ENCODE assay signal across 8 cellular contexts in the genomic region with DNA sequence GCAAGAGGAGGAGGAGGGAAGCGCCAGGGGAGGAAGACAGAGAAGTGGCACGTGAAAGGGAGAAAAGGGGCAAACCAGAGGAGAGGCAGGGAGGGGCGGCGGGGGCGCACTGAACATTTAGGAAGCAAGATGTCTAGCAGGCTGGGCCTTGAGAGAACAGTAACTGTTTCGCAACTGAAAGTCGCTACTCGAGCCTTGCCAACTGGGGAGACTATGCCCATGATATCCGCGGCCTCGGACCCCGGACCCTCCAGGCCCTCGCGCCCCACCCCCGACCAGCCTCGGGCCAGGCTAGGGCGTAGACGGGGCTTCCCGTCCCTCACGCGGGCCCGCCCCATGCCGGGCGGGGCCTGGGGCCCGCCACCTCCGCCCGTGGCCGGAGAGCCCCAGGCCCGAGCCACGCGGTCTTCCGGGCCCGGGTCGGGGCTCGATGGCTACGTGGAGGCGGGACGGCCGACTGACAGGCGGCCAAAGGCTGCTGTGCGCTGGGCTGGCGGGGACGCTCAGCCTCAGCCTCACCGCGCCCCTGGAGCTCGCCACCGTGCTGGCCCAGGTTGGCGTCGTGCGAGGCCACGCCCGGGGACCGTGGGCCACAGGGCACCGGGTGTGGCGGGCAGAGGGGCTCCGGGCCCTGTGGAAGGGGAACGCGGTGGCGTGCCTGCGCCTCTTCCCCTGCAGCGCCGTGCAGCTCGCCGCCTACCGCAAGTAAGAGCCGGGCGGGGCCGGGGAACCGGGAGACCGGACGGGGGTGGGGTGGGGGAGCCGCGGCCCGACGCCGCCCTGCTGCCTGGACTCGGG. TPM values are rescaled to one million over a fixed set of nuclear protein-coding genes. Genes with fewer than 3 reads are reported as not detected.
A peak's percentile ranks its signal among the peaks of the same experiment; 100 is the strongest.
DNase-seq lines count a peak whose midpoint lies in the region; ATAC-seq and FAIRE-seq lines count a peak whose summit lies in the region.

A gene (plus strand): TSS at position 363 of the 798 bp plus-strand sequence. CDS start 68 bp downstream, at position 431.

- H3K4me3 Mint-ChIP-seq in T-helper 1 cell treated with Interleukin-12 subunit alpha and Interleukin-12 subunit beta and Interleukin-4 antibody, amounts not matched to agents 30 μg/mL and 1 μg/mL, for 36 hours = peak within 1 kb of the TSS; percentile 87
- peak within 1 kb of the TSS; percentile 86 to 91 (median 89) for H3K4me3 Mint-ChIP-seq in immature natural killer cell

- in situ Hi-C loops in T47D (cut with HindIII; ENCODE audit: low pct_unique_long_range_greater_than_20kb, low sequenced_read_pairs) = no loop called here

- DNase-seq in CD1c-positive myeloid dendritic cell (ENCODE audit: extremely low spot score) = peak; percentile 45
- DNase-seq in GM19239 (ENCODE audit: insufficient read length, low spot score) = peak; percentile 59
- DNase-seq in T47D (ENCODE audit: low read depth in 1 of 2, low spot score in 1 of 2) = peak; percentile 12 to 31
- peak; percentile 24 to 27 (median 26) for DNase-seq in immature natural killer cell
- DNase-seq in stimulated activated CD4-positive, alpha-beta T cell treated with anti-CD3 and anti-CD28 coated beads, Interleukin-12 subunit alpha, Interleukin-12 subunit beta, amount 100 ng/mL, for 4 hours = peak; percentile 15
- no peak for DNase-seq in effector CD4-positive, alpha-beta T cell

- no peaks in the 10 kb centered on the region for H3K9me3 Mint-ChIP-seq in T-helper 1 cell treated with Interleukin-12 subunit alpha and Interleukin-12 subunit beta and Interleukin-4 antibody, amounts not matched to agents 30 μg/mL and 1 μg/mL, for 36 hours
- H3K9me3 Mint-ChIP-seq in immature natural killer cell = no peaks in the 10 kb centered on the region

- no peaks in the 10 kb centered on the region for H3K27me3 Mint-ChIP-seq in T-helper 1 cell treated with Interleukin-12 subunit alpha and Interleukin-12 subunit beta and Interleukin-4 antibody, amounts not matched to agents 30 μg/mL and 1 μg/mL, for 36 hours (ENCODE audit: low read depth)
- peaks cover 0 to 5% (median 3%) of the 10 kb centered on the region in 3 donors for H3K27me3 Mint-ChIP-seq in immature natural killer cell (ENCODE audit: low read depth in 3 of 3)

- H3K27ac Mint-ChIP-seq in T-helper 1 cell treated with Interleukin-12 subunit alpha and Interleukin-12 subunit beta and Interleukin-4 antibody, amounts not matched to agents 30 μg/mL and 1 μg/mL, for 36 hours = peak within 1 kb of the TSS; percentile 91
- peak within 1 kb of the TSS; percentile 77 to 94 (median 88) for H3K27ac Mint-ChIP-seq in immature natural killer cell

- peaks cover 14% of the 10 kb centered on the region for H3K4me1 Mint-ChIP-seq in T-helper 1 cell treated with Interleukin-12 subunit alpha and Interleukin-12 subunit beta and Interleukin-4 antibody, amounts not matched to agents 30 μg/mL and 1 μg/mL, for 36 hours (ENCODE audit: low read depth)
- H3K4me1 Mint-ChIP-seq in immature natural killer cell = peaks cover 19 to 20% of the 10 kb centered on the region in 2 donors

- peak; percentile 86 for FAIRE-seq in GM19239 (lab: Jason Lieb, UNC)

- H3K36me3 Mint-ChIP-seq in T-helper 1 cell treated with Interleukin-12 subunit alpha and Interleukin-12 subunit beta and Interleukin-4 antibody, amounts not matched to agents 30 μg/mL and 1 μg/mL, for 36 hours (ENCODE audit: low read depth) = no peaks in the 10 kb centered on the region
- H3K36me3 Mint-ChIP-seq in immature natural killer cell = no peaks in the 10 kb centered on the region

- peak; percentile 84 for ATAC-seq in HG03342 (IDR thresholded peaks at IDR 0.05; ENCODE audit: unreplicated experiment)

RNA-seq across cellular contexts. Expression of the gene that starts here (rescaled TPM):
- 10 to 100 TPM in 2 of 3 donors, 1 to 10 TPM in 1; 6.1 to 12.6 (median 10.7) TPM for polyA plus RNA-seq in immature natural killer cell
